In genomic region chr20:36466089-36466488, GRCh38 we compare ENCODE assay signal across 3 cellular contexts.
TF ChIP-seq lines count a peak whose summit lies in the region.

No MANE protein-coding gene starts in this region.

TF ChIP-seq in SK-N-SH, 30 proteins besides CTCF, POLR2A, EP300 and RAD21 (continued from another document):
- TF ChIP-seq MXI1 (IDR thresholded peaks at IDR 0.05; ENCODE audit: low read depth, low read length), result no peak
- TF ChIP-seq FOXM1 (IDR thresholded peaks at IDR 0.05; ENCODE audit: low read depth), result no peak
- no peak for TF ChIP-seq RFX5 (IDR thresholded peaks at IDR 0.05; ENCODE audit: low read length)
- TF ChIP-seq ELF1 (IDR thresholded peaks at IDR 0.05), result no peak
- no peak for TF ChIP-seq RXRA (IDR thresholded peaks at IDR 0.05; ENCODE audit: borderline replicate concordance, low read depth)
- no peak for TF ChIP-seq TAF1 (IDR thresholded peaks at IDR 0.05; ENCODE audit: borderline replicate concordance, low read depth, low read length)
- TF ChIP-seq, protein P1, sequence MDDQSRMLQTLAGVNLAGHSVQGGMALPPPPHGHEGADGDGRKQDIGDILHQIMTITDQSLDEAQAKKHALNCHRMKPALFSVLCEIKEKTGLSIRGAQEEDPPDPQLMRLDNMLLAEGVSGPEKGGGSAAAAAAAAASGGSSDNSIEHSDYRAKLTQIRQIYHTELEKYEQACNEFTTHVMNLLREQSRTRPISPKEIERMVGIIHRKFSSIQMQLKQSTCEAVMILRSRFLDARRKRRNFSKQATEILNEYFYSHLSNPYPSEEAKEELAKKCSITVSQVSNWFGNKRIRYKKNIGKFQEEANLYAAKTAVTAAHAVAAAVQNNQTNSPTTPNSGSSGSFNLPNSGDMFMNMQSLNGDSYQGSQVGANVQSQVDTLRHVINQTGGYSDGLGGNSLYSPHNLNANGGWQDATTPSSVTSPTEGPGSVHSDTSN (IDR thresholded peaks at IDR 0.05), result no peak
- TF ChIP-seq, protein P2, sequence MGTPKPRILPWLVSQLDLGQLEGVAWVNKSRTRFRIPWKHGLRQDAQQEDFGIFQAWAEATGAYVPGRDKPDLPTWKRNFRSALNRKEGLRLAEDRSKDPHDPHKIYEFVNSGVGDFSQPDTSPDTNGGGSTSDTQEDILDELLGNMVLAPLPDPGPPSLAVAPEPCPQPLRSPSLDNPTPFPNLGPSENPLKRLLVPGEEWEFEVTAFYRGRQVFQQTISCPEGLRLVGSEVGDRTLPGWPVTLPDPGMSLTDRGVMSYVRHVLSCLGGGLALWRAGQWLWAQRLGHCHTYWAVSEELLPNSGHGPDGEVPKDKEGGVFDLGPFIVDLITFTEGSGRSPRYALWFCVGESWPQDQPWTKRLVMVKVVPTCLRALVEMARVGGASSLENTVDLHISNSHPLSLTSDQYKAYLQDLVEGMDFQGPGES (IDR thresholded peaks at IDR 0.05; ENCODE audit: low read depth, low read length), result no peak
- no peak for TF ChIP-seq GATA2 (CRISPR knock-in tag; IDR thresholded peaks at IDR 0.05)
- TF ChIP-seq SIN3A (IDR thresholded peaks at IDR 0.05; ENCODE audit: borderline replicate concordance, low read depth, low read length), result no peak
- no peak for TF ChIP-seq FOSL2 (IDR thresholded peaks at IDR 0.05; ENCODE audit: borderline replicate concordance, low read depth)
- TF ChIP-seq NRF1 (IDR thresholded peaks at IDR 0.05; ENCODE audit: low read depth, low read length), result no peak
- no peak for TF ChIP-seq FOXJ3 (CRISPR knock-in tag; IDR thresholded peaks at IDR 0.05)

TF ChIP-seq in SK-N-SH treated with all-trans-retinoic acid at 6 μM for 48 hours, 23 proteins besides CTCF, POLR2A, EP300 and RAD21 (continued from another document):
- TF ChIP-seq, protein P3, sequence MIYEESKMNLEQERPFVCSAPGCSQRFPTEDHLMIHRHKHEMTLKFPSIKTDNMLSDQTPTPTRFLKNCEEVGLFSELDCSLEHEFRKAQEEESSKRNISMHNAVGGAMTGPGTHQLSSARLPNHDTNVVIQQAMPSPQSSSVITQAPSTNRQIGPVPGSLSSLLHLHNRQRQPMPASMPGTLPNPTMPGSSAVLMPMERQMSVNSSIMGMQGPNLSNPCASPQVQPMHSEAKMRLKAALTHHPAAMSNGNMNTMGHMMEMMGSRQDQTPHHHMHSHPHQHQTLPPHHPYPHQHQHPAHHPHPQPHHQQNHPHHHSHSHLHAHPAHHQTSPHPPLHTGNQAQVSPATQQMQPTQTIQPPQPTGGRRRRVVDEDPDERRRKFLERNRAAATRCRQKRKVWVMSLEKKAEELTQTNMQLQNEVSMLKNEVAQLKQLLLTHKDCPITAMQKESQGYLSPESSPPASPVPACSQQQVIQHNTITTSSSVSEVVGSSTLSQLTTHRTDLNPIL (CRISPR knock-in tag; IDR thresholded peaks at IDR 0.05; ENCODE audit: low read depth), result no peak
- TF ChIP-seq, protein P4, sequence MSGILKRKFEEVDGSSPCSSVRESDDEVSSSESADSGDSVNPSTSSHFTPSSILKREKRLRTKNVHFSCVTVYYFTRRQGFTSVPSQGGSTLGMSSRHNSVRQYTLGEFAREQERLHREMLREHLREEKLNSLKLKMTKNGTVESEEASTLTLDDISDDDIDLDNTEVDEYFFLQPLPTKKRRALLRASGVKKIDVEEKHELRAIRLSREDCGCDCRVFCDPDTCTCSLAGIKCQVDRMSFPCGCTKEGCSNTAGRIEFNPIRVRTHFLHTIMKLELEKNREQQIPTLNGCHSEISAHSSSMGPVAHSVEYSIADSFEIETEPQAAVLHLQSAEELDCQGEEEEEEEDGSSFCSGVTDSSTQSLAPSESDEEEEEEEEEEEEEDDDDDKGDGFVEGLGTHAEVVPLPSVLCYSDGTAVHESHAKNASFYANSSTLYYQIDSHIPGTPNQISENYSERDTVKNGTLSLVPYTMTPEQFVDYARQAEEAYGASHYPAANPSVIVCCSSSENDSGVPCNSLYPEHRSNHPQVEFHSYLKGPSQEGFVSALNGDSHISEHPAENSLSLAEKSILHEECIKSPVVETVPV (CRISPR knock-in tag; IDR thresholded peaks at IDR 0.05), result no peak
- no peak for TF ChIP-seq ZFP3 (CRISPR knock-in tag; IDR thresholded peaks at IDR 0.05)
- no peak for TF ChIP-seq GLIS3 (CRISPR knock-in tag; IDR thresholded peaks at IDR 0.05)
- TF ChIP-seq, protein P5, sequence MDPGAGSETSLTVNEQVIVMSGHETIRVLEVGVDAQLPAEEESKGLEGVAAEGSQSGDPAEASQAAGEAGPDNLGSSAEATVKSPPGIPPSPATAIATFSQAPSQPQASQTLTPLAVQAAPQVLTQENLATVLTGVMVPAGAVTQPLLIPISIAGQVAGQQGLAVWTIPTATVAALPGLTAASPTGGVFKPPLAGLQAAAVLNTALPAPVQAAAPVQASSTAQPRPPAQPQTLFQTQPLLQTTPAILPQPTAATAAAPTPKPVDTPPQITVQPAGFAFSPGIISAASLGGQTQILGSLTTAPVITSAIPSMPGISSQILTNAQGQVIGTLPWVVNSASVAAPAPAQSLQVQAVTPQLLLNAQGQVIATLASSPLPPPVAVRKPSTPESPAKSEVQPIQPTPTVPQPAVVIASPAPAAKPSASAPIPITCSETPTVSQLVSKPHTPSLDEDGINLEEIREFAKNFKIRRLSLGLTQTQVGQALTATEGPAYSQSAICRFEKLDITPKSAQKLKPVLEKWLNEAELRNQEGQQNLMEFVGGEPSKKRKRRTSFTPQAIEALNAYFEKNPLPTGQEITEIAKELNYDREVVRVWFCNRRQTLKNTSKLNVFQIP (CRISPR knock-in tag; IDR thresholded peaks at IDR 0.05; ENCODE audit: borderline replicate concordance, low read depth), result no peak
- TF ChIP-seq, protein P6, sequence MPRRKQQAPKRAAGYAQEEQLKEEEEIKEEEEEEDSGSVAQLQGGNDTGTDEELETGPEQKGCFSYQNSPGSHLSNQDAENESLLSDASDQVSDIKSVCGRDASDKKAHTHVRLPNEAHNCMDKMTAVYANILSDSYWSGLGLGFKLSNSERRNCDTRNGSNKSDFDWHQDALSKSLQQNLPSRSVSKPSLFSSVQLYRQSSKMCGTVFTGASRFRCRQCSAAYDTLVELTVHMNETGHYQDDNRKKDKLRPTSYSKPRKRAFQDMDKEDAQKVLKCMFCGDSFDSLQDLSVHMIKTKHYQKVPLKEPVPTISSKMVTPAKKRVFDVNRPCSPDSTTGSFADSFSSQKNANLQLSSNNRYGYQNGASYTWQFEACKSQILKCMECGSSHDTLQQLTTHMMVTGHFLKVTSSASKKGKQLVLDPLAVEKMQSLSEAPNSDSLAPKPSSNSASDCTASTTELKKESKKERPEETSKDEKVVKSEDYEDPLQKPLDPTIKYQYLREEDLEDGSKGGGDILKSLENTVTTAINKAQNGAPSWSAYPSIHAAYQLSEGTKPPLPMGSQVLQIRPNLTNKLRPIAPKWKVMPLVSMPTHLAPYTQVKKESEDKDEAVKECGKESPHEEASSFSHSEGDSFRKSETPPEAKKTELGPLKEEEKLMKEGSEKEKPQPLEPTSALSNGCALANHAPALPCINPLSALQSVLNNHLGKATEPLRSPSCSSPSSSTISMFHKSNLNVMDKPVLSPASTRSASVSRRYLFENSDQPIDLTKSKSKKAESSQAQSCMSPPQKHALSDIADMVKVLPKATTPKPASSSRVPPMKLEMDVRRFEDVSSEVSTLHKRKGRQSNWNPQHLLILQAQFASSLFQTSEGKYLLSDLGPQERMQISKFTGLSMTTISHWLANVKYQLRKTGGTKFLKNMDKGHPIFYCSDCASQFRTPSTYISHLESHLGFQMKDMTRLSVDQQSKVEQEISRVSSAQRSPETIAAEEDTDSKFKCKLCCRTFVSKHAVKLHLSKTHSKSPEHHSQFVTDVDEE (CRISPR knock-in tag; IDR thresholded peaks at IDR 0.05), result no peak
- no peak for TF ChIP-seq BACH2 (CRISPR knock-in tag; IDR thresholded peaks at IDR 0.05; ENCODE audit: borderline replicate concordance)

TF ChIP-seq in WTC11, 78 proteins besides CTCF, POLR2A, EP300 and RAD21 (continued from another document):
- TF ChIP-seq, protein P7, sequence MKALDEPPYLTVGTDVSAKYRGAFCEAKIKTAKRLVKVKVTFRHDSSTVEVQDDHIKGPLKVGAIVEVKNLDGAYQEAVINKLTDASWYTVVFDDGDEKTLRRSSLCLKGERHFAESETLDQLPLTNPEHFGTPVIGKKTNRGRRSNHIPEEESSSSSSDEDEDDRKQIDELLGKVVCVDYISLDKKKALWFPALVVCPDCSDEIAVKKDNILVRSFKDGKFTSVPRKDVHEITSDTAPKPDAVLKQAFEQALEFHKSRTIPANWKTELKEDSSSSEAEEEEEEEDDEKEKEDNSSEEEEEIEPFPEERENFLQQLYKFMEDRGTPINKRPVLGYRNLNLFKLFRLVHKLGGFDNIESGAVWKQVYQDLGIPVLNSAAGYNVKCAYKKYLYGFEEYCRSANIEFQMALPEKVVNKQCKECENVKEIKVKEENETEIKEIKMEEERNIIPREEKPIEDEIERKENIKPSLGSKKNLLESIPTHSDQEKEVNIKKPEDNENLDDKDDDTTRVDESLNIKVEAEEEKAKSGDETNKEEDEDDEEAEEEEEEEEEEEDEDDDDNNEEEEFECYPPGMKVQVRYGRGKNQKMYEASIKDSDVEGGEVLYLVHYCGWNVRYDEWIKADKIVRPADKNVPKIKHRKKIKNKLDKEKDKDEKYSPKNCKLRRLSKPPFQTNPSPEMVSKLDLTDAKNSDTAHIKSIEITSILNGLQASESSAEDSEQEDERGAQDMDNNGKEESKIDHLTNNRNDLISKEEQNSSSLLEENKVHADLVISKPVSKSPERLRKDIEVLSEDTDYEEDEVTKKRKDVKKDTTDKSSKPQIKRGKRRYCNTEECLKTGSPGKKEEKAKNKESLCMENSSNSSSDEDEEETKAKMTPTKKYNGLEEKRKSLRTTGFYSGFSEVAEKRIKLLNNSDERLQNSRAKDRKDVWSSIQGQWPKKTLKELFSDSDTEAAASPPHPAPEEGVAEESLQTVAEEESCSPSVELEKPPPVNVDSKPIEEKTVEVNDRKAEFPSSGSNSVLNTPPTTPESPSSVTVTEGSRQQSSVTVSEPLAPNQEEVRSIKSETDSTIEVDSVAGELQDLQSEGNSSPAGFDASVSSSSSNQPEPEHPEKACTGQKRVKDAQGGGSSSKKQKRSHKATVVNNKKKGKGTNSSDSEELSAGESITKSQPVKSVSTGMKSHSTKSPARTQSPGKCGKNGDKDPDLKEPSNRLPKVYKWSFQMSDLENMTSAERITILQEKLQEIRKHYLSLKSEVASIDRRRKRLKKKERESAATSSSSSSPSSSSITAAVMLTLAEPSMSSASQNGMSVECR (CRISPR knock-in tag; IDR thresholded peaks at IDR 0.05; ENCODE audit: borderline replicate concordance), result no peak
- TF ChIP-seq, protein P8, sequence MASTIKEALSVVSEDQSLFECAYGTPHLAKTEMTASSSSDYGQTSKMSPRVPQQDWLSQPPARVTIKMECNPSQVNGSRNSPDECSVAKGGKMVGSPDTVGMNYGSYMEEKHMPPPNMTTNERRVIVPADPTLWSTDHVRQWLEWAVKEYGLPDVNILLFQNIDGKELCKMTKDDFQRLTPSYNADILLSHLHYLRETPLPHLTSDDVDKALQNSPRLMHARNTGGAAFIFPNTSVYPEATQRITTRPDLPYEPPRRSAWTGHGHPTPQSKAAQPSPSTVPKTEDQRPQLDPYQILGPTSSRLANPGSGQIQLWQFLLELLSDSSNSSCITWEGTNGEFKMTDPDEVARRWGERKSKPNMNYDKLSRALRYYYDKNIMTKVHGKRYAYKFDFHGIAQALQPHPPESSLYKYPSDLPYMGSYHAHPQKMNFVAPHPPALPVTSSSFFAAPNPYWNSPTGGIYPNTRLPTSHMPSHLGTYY (CRISPR knock-in tag; IDR thresholded peaks at IDR 0.05), result no peak
- TF ChIP-seq NFYB (CRISPR knock-in tag; conservative IDR thresholded peaks at IDR 0.05; ENCODE audit: low read depth) (no peak), TEAD1 (CRISPR knock-in tag; IDR thresholded peaks at IDR 0.05) (no peak), PRRX2 (CRISPR knock-in tag; IDR thresholded peaks at IDR 0.05) (no peak), USF2 (CRISPR knock-in tag; IDR thresholded peaks at IDR 0.05) (no peak), ZNF232 (CRISPR knock-in tag; IDR thresholded peaks at IDR 0.05) (no peak), EMX1 (CRISPR knock-in tag; IDR thresholded peaks at IDR 0.05) (no peak), ZNF219 (CRISPR knock-in tag; IDR thresholded peaks at IDR 0.05; ENCODE audit: borderline replicate concordance) (no peak), SMAD4 (CRISPR knock-in tag; IDR thresholded peaks at IDR 0.05) (no peak), USF1 (CRISPR knock-in tag; IDR thresholded peaks at IDR 0.05) (no peak), SP1 (CRISPR knock-in tag; conservative IDR thresholded peaks at IDR 0.05) (no peak), ELF4 (CRISPR knock-in tag; IDR thresholded peaks at IDR 0.05; ENCODE audit: low read depth) (no peak), IRF1 (CRISPR knock-in tag; IDR thresholded peaks at IDR 0.05) (no peak), CREB1 (CRISPR knock-in tag; IDR thresholded peaks at IDR 0.05) (no peak)
- TF ChIP-seq, protein P9, sequence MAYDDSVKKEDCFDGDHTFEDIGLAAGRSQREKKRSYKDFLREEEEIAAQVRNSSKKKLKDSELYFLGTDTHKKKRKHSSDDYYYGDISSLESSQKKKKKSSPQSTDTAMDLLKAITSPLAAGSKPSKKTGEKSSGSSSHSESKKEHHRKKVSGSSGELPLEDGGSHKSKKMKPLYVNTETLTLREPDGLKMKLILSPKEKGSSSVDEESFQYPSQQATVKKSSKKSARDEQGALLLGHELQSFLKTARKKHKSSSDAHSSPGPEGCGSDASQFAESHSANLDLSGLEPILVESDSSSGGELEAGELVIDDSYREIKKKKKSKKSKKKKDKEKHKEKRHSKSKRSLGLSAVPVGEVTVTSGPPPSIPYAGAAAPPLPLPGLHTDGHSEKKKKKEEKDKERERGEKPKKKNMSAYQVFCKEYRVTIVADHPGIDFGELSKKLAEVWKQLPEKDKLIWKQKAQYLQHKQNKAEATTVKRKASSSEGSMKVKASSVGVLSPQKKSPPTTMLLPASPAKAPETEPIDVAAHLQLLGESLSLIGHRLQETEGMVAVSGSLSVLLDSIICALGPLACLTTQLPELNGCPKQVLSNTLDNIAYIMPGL (CRISPR knock-in tag; IDR thresholded peaks at IDR 0.05), result no peak
